In the genomic region with DNA sequence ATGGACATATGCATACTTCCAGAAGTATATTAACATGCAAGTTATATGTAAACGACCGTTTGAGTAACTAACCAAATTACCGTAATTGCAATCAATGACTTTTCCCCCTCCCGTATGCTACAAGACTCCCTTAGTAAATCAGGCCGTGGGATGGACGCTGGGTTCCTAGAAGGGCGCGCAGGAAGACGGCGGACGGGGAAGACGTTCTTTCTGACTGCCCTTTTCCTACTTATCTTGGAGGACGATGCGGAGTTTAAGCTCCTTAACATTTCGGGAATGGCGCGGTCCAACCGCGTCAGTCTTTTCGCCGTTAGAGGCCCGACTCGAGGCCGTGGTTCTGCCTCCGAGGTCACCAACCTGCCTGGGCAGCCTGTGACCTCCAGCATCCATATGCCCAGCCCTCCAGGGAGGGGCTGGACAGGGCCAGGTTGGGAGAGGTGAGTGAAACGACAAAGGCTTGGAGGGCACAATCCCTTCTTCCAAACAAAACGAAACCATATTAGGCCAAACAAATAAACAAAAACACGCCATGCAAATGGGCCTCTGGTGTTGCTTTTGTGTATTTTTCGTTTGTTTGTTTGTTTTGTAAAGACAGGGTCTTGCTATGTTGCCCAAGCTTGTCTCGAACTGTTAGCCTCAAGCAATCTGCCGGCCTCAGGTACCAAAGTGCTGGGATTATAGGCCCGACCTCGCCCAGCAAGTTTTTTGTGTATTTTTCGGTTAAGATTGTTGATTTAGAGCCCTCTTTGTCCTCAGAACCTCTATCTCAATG, we compare ENCODE assay signal across 8 cellular contexts. TPM values are rescaled to one million over a fixed set of nuclear protein-coding genes. Genes with fewer than 3 reads are reported as not detected.
DNase-seq lines count a peak whose midpoint lies in the region; ATAC-seq and TF ChIP-seq lines count a peak whose summit lies in the region.

No MANE protein-coding gene starts in this region.

- peak overlapping the region; percentile 55 to 66; a peak in 3 of 4 replicates for H3K4me3 ChIP-seq in DND-41 (ENCODE audit: low read depth in 1 of 2, low read length in 2 of 2)
- H3K4me3 ChIP-seq in GM23248: peak overlapping the region; percentile 93
- peak overlapping the region; percentile 72 for H3K4me3 ChIP-seq in PC-3 (ENCODE audit: low read length)
- peak overlapping the region; percentile 66 for H3K4me3 ChIP-seq in ectodermal cell (ENCODE audit: insufficient read depth, low read depth, low read length)
- peak overlapping the region; percentile 78 to 86 for H3K4me3 ChIP-seq in mucosa of rectum (ENCODE audit: low read length in 2 of 2)

- no peaks in the 10 kb centered on the region for H3K27me3 ChIP-seq in DND-41 (ENCODE audit: insufficient read depth, low read length, poor library complexity)
- no peaks in the 10 kb centered on the region for H3K27me3 ChIP-seq in GM23248 (replicated peaks; ENCODE audit: insufficient read depth)
- no peaks in the 10 kb centered on the region for H3K27me3 ChIP-seq in PC-3 (ENCODE audit: low read length)
- no peaks in the 10 kb centered on the region for H3K27me3 ChIP-seq in ectodermal cell (ENCODE audit: control insufficient read depth, insufficient read depth, low read length, poor library complexity, severe bottlenecking)
- no peaks in the 10 kb centered on the region for H3K27me3 ChIP-seq in mucosa of rectum (ENCODE audit: control insufficient read depth in 2 of 2, insufficient read depth in 2 of 2, low read length in 2 of 2)

- peak overlapping the region; percentile 86 for H2AFZ ChIP-seq in DND-41 (ENCODE audit: low read depth, low read length)
- peak overlapping the region; percentile 98 for H2AFZ ChIP-seq in GM23248
- peak overlapping the region; percentile 91 for H2AFZ ChIP-seq in PC-3 (ENCODE audit: low read length)

- BruUV-seq in PC-3 (replicated peaks; lab: Mats Ljungman, UMichigan): TSS peak; percentile 79

- intact Hi-C loops in PC-3 (cut with micrococcal nuclease): loop anchor here (1.0 to 5.0 kb wide), 4 partner anchors 13 to 131 kb away; partner anchors contain the start of genes PIP5K1A and ZNF687

- CTCF ChIA-PET in PC-3 (lab: Charles Lee): interaction anchor here (0.6 to 4.2 kb wide), 3 partner anchors 12 to 212 kb away, joined by 5 to 35 read pairs (median 5); no protein-coding TSS in a partner anchor

- DNase-seq in DND-41 (no peak), GM23248 (peak; percentile 58), PC-3 (no peak), MV-4-11 (lab: John Stamatoyannopoulos, UW) (no peak), DMS 273 (lab: John Stamatoyannopoulos, UW; ENCODE audit: unreplicated experiment) (no peak)
- DNase-seq in stimulated activated CD4-positive, alpha-beta T cell treated with anti-CD3 and anti-CD28 coated beads, Interleukin-4, amount 100 ng/mL, for 1 hour: no peak

- peak overlapping the region; percentile 78 for H3K9ac ChIP-seq in DND-41 (ENCODE audit: low read depth, low read length)
- peak overlapping the region; percentile 96 for H3K9ac ChIP-seq in GM23248
- H3K9ac ChIP-seq in PC-3 (ENCODE audit: low read length): peak overlapping the region; percentile 92
- H3K9ac ChIP-seq in mucosa of rectum (ENCODE audit: low read depth in 1 of 2, low read length in 2 of 2): peak overlapping the region; percentile 69 to 80

- no peaks in the 10 kb centered on the region for H3K9me2 ChIP-seq in GM23248 (ENCODE audit: insufficient read depth)
- no peaks in the 10 kb centered on the region for H3K9me2 ChIP-seq in PC-3 (replicated peaks; ENCODE audit: low read length)

- H3K4me1 ChIP-seq in DND-41 (ENCODE audit: insufficient read depth, low read length) (peaks cover 27% of the 10 kb centered on the region), GM23248 (ENCODE audit: insufficient read depth) (peaks cover 25% of the 10 kb centered on the region), PC-3 (ENCODE audit: insufficient read depth, low read length) (peaks cover 37% of the 10 kb centered on the region), ectodermal cell (ENCODE audit: control insufficient read depth, insufficient read depth, low read length) (peaks cover 11% of the 10 kb centered on the region), mucosa of rectum (ENCODE audit: control insufficient read depth in 2 of 2, insufficient read depth in 2 of 2, low read length in 2 of 2) (peaks cover 12 to 18% of the 10 kb centered on the region in 2 donors)

- POLR2A ChIA-PET in PC-3 (lab: Charles Lee; ENCODE audit: unreplicated experiment): interaction anchor here (0.6 to 1.1 kb wide), 5 partner anchors 14 to 660 kb away, joined by 3 to 8 read pairs (median 7); no protein-coding TSS in a partner anchor

- ATAC-seq in DND-41 (ENCODE audit: insufficient read depth, low read depth): peak; percentile 5; the same call in 1 of the 3 replicates
- ATAC-seq in PC-3: peak; percentile 10

- H3K9me3 ChIP-seq in DND-41 (ENCODE audit: insufficient read depth, low read length, severe bottlenecking) (no peaks in the 10 kb centered on the region), GM23248 (ENCODE audit: low read depth) (no peaks in the 10 kb centered on the region), PC-3 (ENCODE audit: low read length) (no peaks in the 10 kb centered on the region), ectodermal cell (ENCODE audit: control insufficient read depth, low read length) (no peaks in the 10 kb centered on the region), mucosa of rectum (ENCODE audit: control insufficient read depth in 2 of 2, low read length in 2 of 2) (no peaks in the 10 kb centered on the region)

- no peak for TF ChIP-seq CTCF in DND-41 (IDR thresholded peaks at IDR 0.05; ENCODE audit: borderline replicate concordance, extremely low read depth, low read length, poor library complexity, severe bottlenecking)
- no peak for TF ChIP-seq CTCF in PC-3 (conservative IDR thresholded peaks at IDR 0.05; ENCODE audit: low read depth, low read length)

- H3K79me2 ChIP-seq in DND-41 (ENCODE audit: insufficient read depth, low read length) (peaks cover 31% of the 10 kb centered on the region), GM23248 (ENCODE audit: insufficient read depth) (peaks cover 42% of the 10 kb centered on the region), PC-3 (ENCODE audit: low read length) (peaks cover 41% of the 10 kb centered on the region)

- in situ Hi-C loops in GM23248 (cut with MboI): no loop called here

- 13 to 15% methylated on average over 34 of the region's 34 CpGs for WGBS in GM23248 (ENCODE audit: low coverage in 1 of 2, low lambda C conversion rate in 2 of 2, missing lambda C conversion rate in 2 of 2), 2 experiments
- WGBS in ectodermal cell, 2 experiments: 46 to 50% methylated on average over 34 of the region's 34 CpGs

- peaks cover 26% of the 10 kb centered on the region for H3F3A ChIP-seq in GM23248 (ENCODE audit: insufficient read depth)
- no peaks in the 10 kb centered on the region for H3F3A ChIP-seq in PC-3 (ENCODE audit: low read length, unreplicated experiment)

- H3K36me3 ChIP-seq in DND-41 (ENCODE audit: insufficient read depth, low read length) (peaks cover 22% of the 10 kb centered on the region), GM23248 (ENCODE audit: low read depth) (peaks cover 5% of the 10 kb centered on the region; the same call in 1 of the 2 replicates), PC-3 (ENCODE audit: low read depth, low read length) (peaks cover 11% of the 10 kb centered on the region), ectodermal cell (ENCODE audit: control insufficient read depth, insufficient read depth, low read length) (peaks cover 8% of the 10 kb centered on the region), mucosa of rectum (ENCODE audit: control insufficient read depth in 2 of 2, insufficient read depth in 2 of 2, low read length in 2 of 2) (peaks cover 8 to 13% of the 10 kb centered on the region in 2 donors)

- peak overlapping the region; percentile 88 for H3K4me2 ChIP-seq in DND-41 (ENCODE audit: insufficient read depth, low read length)
- H3K4me2 ChIP-seq in GM23248 (ENCODE audit: unreplicated experiment): peak overlapping the region; percentile 99
- H3K4me2 ChIP-seq in PC-3 (ENCODE audit: low read length): peak overlapping the region; percentile 98

- H4K20me1 ChIP-seq in DND-41 (ENCODE audit: insufficient read depth, low read length): peaks cover 6% of the 10 kb centered on the region; the same call in 1 of the 2 replicates
- no peaks in the 10 kb centered on the region for H4K20me1 ChIP-seq in GM23248 (ENCODE audit: insufficient read depth)
- no peaks in the 10 kb centered on the region; the same call in 1 of the 2 replicates for H4K20me1 ChIP-seq in PC-3 (ENCODE audit: low read length)

- H3K27ac ChIP-seq in DND-41 (ENCODE audit: low read length) (peak overlapping the region; percentile 89), GM23248 (peak overlapping the region; percentile 96), PC-3 (ENCODE audit: low read length) (peak overlapping the region; percentile 6; the same call in 1 of the 2 replicates), ectodermal cell (ENCODE audit: insufficient read depth, low read depth, low read length, poor library complexity, severe bottlenecking) (peak overlapping the region; percentile 54), mucosa of rectum (ENCODE audit: low read depth in 2 of 2, low read length in 2 of 2) (peak overlapping the region; percentile 77 to 79)

RNA-seq across cellular contexts. Expression of gene PI4KB, which starts 0.9 kb away (rescaled TPM):
- total RNA-seq in GM23248 (2014; rRNA removed; shearing (Covaris generic)): 51.7 and 65.9 TPM in 2 replicates
- polyA plus RNA-seq in GM23248 (2016; fragmentation: Nextera tagmentation; extraction: Ambion mirVana): 47.5 and 50.2 TPM in 2 replicates
- 75.6 and 99.5 TPM in 2 replicates for total RNA-seq in PC-3 (2014; rRNA removed)
- polyA plus RNA-seq in ectodermal cell (2013, experiment 1 of 4): 46.0 TPM
- 44.1 TPM for polyA plus RNA-seq in ectodermal cell (2013, experiment 2 of 4)
- polyA plus RNA-seq in ectodermal cell (2013, experiment 3 of 4): 33.3 TPM
- 35.1 TPM for polyA plus RNA-seq in ectodermal cell (2013, experiment 4 of 4)

RNA-seq across cellular contexts. Expression of gene RFX5, which starts 19.0 kb away (rescaled TPM):
- total RNA-seq in GM23248 (2014; rRNA removed; shearing (Covaris generic)): 14.4 and 20.0 TPM in 2 replicates
- polyA plus RNA-seq in GM23248 (2016; fragmentation: Nextera tagmentation; extraction: Ambion mirVana): 11.0 and 11.3 TPM in 2 replicates
- total RNA-seq in PC-3 (2014; rRNA removed): 34.1 and 41.0 TPM in 2 replicates
- 88.2 TPM for polyA plus RNA-seq in ectodermal cell (2013, experiment 1 of 4)
- 93.7 TPM for polyA plus RNA-seq in ectodermal cell (2013, experiment 2 of 4)
- 76.4 TPM for polyA plus RNA-seq in ectodermal cell (2013, experiment 3 of 4)
- 87.8 TPM for polyA plus RNA-seq in ectodermal cell (2013, experiment 4 of 4)

RNA-seq across cellular contexts. Expression of gene SELENBP1, which starts 44.4 kb away (rescaled TPM):
- total RNA-seq in GM23248 (2014; rRNA removed; shearing (Covaris generic)): 3.5 and 4.0 TPM in 2 replicates
- polyA plus RNA-seq in GM23248 (2016; fragmentation: Nextera tagmentation; extraction: Ambion mirVana): 3.0 and 3.8 TPM in 2 replicates
- 29.8 and 73.5 TPM in 2 replicates for total RNA-seq in PC-3 (2014; rRNA removed)
- polyA plus RNA-seq in ectodermal cell (2013, experiment 1 of 4): 71.7 TPM
- polyA plus RNA-seq in ectodermal cell (2013, experiment 2 of 4): 76.0 TPM
- polyA plus RNA-seq in ectodermal cell (2013, experiment 3 of 4): 57.0 TPM
- 68.5 TPM for polyA plus RNA-seq in ectodermal cell (2013, experiment 4 of 4)

RNA-seq across cellular contexts. Expression of gene ZNF687, which starts 46.0 kb away (rescaled TPM):
- 16.9 and 21.5 TPM in 2 replicates for total RNA-seq in GM23248 (2014; rRNA removed; shearing (Covaris generic))
- 3.0 and 3.6 TPM in 2 replicates for polyA plus RNA-seq in GM23248 (2016; fragmentation: Nextera tagmentation; extraction: Ambion mirVana)
- total RNA-seq in PC-3 (2014; rRNA removed): 24.6 and 30.3 TPM in 2 replicates
- polyA plus RNA-seq in ectodermal cell (2013, experiment 1 of 4): 32.5 TPM
- 43.5 TPM for polyA plus RNA-seq in ectodermal cell (2013, experiment 2 of 4)
- 30.0 TPM for polyA plus RNA-seq in ectodermal cell (2013, experiment 3 of 4)
- polyA plus RNA-seq in ectodermal cell (2013, experiment 4 of 4): 35.0 TPM

Comparison
In these comparisons a context has a peak if more than half of its experiments do, and no peak if none do; other contexts are left out.
1. H3K27ac ChIP-seq: peak in every context shown above with its lines; median percentile 96 in GM23248; 89 in DND-41; 78 in mucosa of rectum; 54 in ectodermal cell; 6 in PC-3.